In genomic region chr11:95499516-95500135, GRCh38 we compare ENCODE assay signal across 17 cellular contexts.
DNase-seq lines count a peak whose midpoint lies in the region; ATAC-seq, FAIRE-seq and TF ChIP-seq lines count a peak whose summit lies in the region.
"Had no signal": no experiment of that assay in that cellular context is flagged by ENCODE, and none has a peak within 500 bp of the region (broad histone marks: within the 10 kb centered on the region; RNA-seq: fewer than 3 reads in every experiment).

No MANE protein-coding gene starts in this region.

- TF ChIP-seq CTCF in AG04449 (IDR thresholded peaks at IDR 0.05; ENCODE audit: insufficient read depth, low read length, missing control alignments) (no peak), bronchial epithelial cell (IDR thresholded peaks at IDR 0.05; ENCODE audit: insufficient read depth, low read length, severe bottlenecking) (no peak), keratinocyte (optimal IDR thresholded peaks at IDR 0.05 in 1 of 3, IDR thresholded peaks at IDR 0.05 in 1 of 3, conservative IDR thresholded peaks at IDR 0.05 in 1 of 3; ENCODE audit: extremely low read depth in 1 of 3, insufficient read depth in 2 of 3, low read length in 3 of 3) (no peak)

- no peak overlapping the region for H3K27ac Mint-ChIP-seq in activated CD8-positive, alpha-beta T cell treated with anti-CD3 and anti-CD28 coated beads, Interleukin-2, amount 10 ng/mL, durations not matched to agents 7 days and 5 days
- H3K27ac Mint-ChIP-seq: activated CD4-positive, alpha-beta T cell treated with anti-CD3 and anti-CD28 coated beads, Interleukin-2, amount 10 ng/mL, durations not matched to agents 7 days and 5 days; activated naive CD8-positive, alpha-beta T cell; activated T-cell treated with anti-CD3 and anti-CD28 coated beads, Interleukin-2, amount 50 U/mL, for 24 hours; effector memory CD8-positive, alpha-beta T cell had no signal

- dilution Hi-C loops in keratinocyte (cut with MboI; ENCODE audit: extremely low pct_ligation_motif_present, low sequenced_read_pairs): no loop called here

- peak overlapping the region; percentile 65 for H3K27ac ChIP-seq in keratinocyte (ENCODE audit: control insufficient read depth, insufficient read depth, low read length)

- H3K4me3 Mint-ChIP-seq in activated CD8-positive, alpha-beta T cell treated with anti-CD3 and anti-CD28 coated beads, Interleukin-2, amount 10 ng/mL, durations not matched to agents 7 days and 5 days: no peak overlapping the region
- H3K4me3 Mint-ChIP-seq: activated CD4-positive, alpha-beta T cell treated with anti-CD3 and anti-CD28 coated beads, Interleukin-2, amount 10 ng/mL, durations not matched to agents 7 days and 5 days; activated naive CD8-positive, alpha-beta T cell; activated T-cell treated with anti-CD3 and anti-CD28 coated beads, Interleukin-2, amount 50 U/mL, for 24 hours; effector memory CD8-positive, alpha-beta T cell; H9 had no signal

- no peak for ATAC-seq in activated CD8-positive, alpha-beta T cell treated with anti-CD3 and anti-CD28 coated beads, Interleukin-2, amount 10 ng/mL, durations not matched to agents 7 days and 5 days
- ATAC-seq in HG02840 (IDR thresholded peaks at IDR 0.05; ENCODE audit: low FRiP score, unreplicated experiment) (no peak), HG02678 (IDR thresholded peaks at IDR 0.05; ENCODE audit: unreplicated experiment) (no peak)
- ATAC-seq: effector memory CD8-positive, alpha-beta T cell had no signal

- H3K9me1 ChIP-seq in keratinocyte (ENCODE audit: control insufficient read depth, extremely low read depth, insufficient read depth, low read length): no peaks in the 10 kb centered on the region

- FAIRE-seq in bronchial epithelial cell (lab: Jason Lieb, UNC): no peak
- FAIRE-seq in keratinocyte (lab: Jason Lieb, UNC): peak; percentile 88
- FAIRE-seq: G401.6 had no signal

- CTCF ChIA-PET in AG04449 (lab: Yijun Ruan, JAX): interaction anchor here (0.8 to 1.9 kb wide), 3 partner anchors 9 to 266 kb away, joined by 3 to 15 read pairs (median 4); no protein-coding TSS in a partner anchor
- CTCF ChIA-PET in activated CD8-positive, alpha-beta T cell treated with anti-CD3 and anti-CD28 coated beads, Interleukin-2, amount 10 ng/mL, durations not matched to agents 7 days and 5 days (lab: Charles Lee): no interaction called here

- H3K36me3 ChIP-seq in bronchial epithelial cell (ENCODE audit: control insufficient read depth, insufficient read depth, low read length) (no peaks in the 10 kb centered on the region), keratinocyte (ENCODE audit: control insufficient read depth in 2 of 2, extremely low read depth in 1 of 2, insufficient read depth in 2 of 2, low read length in 2 of 2) (no peaks in the 10 kb centered on the region)

- H3K9me3 Mint-ChIP-seq in activated CD8-positive, alpha-beta T cell treated with anti-CD3 and anti-CD28 coated beads, Interleukin-2, amount 10 ng/mL, durations not matched to agents 7 days and 5 days (ENCODE audit: insufficient read depth): no peaks in the 10 kb centered on the region
- H3K9me3 Mint-ChIP-seq: activated T-cell treated with anti-CD3 and anti-CD28 coated beads, Interleukin-2, amount 50 U/mL, for 24 hours; effector memory CD8-positive, alpha-beta T cell; H9 had no signal

- H3K27me3 Mint-ChIP-seq in activated CD8-positive, alpha-beta T cell treated with anti-CD3 and anti-CD28 coated beads, Interleukin-2, amount 10 ng/mL, durations not matched to agents 7 days and 5 days (ENCODE audit: low read depth): peaks cover 3% of the 10 kb centered on the region
- H3K27me3 Mint-ChIP-seq: activated CD4-positive, alpha-beta T cell treated with anti-CD3 and anti-CD28 coated beads, Interleukin-2, amount 10 ng/mL, durations not matched to agents 7 days and 5 days; activated naive CD8-positive, alpha-beta T cell had no signal

- H4K20me1 ChIP-seq in keratinocyte (ENCODE audit: control insufficient read depth, extremely low read depth, insufficient read depth, low read length): no peaks in the 10 kb centered on the region

- H3K4me2 ChIP-seq in keratinocyte (ENCODE audit: control insufficient read depth, extremely low read depth, insufficient read depth, low read depth, low read length): peak overlapping the region; percentile 55

- no peaks in the 10 kb centered on the region for H3K79me2 ChIP-seq in keratinocyte (ENCODE audit: control insufficient read depth, insufficient read depth, low read length)

- H3K4me1 Mint-ChIP-seq in activated CD8-positive, alpha-beta T cell treated with anti-CD3 and anti-CD28 coated beads, Interleukin-2, amount 10 ng/mL, durations not matched to agents 7 days and 5 days (ENCODE audit: low read depth): no peaks in the 10 kb centered on the region
- H3K4me1 Mint-ChIP-seq: activated CD4-positive, alpha-beta T cell treated with anti-CD3 and anti-CD28 coated beads, Interleukin-2, amount 10 ng/mL, durations not matched to agents 7 days and 5 days had no signal

- H3K27me3 ChIP-seq in bronchial epithelial cell (ENCODE audit: control insufficient read depth, insufficient read depth, low read length) (no peaks in the 10 kb centered on the region), keratinocyte (ENCODE audit: control insufficient read depth, extremely low read depth, insufficient read depth, low read length) (no peaks in the 10 kb centered on the region)

- no peak overlapping the region for H3K4me3 ChIP-seq in AG04449 (ENCODE audit: low read depth, low read length)
- no peak overlapping the region for H3K4me3 ChIP-seq in bronchial epithelial cell (ENCODE audit: low read depth, low read length)
- no peak overlapping the region for H3K4me3 ChIP-seq in keratinocyte (ENCODE audit: control insufficient read depth in 2 of 3, extremely low read depth in 1 of 3, insufficient read depth in 2 of 3, low read depth in 1 of 3, low read length in 3 of 3)

- no peaks in the 10 kb centered on the region for H3K9me3 ChIP-seq in keratinocyte (ENCODE audit: control insufficient read depth, low read depth, low read length)

- H3K9ac ChIP-seq in keratinocyte (ENCODE audit: control insufficient read depth, extremely low read depth, insufficient read depth, low read length): no peak overlapping the region

- DNase-seq in AG04449 (ENCODE audit: low read depth, low spot score) (peak; percentile 51), HCEC 1CT (peak; percentile 65), bronchial epithelial cell (ENCODE audit: low read depth) (peak; percentile 93), keratinocyte (ENCODE audit: low read depth, low spot score) (peak; percentile 91)
- DNase-seq in activated CD8-positive, alpha-beta T cell treated with anti-CD3 and anti-CD28 coated beads, Interleukin-2, amount 10 ng/mL, durations not matched to agents 7 days and 5 days: no peak
- DNase-seq in effector CD4-positive, alpha-beta T cell: no peak
- DNase-seq: activated CD4-positive, alpha-beta T cell treated with anti-CD3 and anti-CD28 coated beads, Interleukin-2, amount 10 ng/mL, durations not matched to agents 7 days and 5 days; activated T-cell treated with anti-CD3 and anti-CD28 coated beads, Interleukin-2, amount 50 U/mL, for 24 hours; effector memory CD8-positive, alpha-beta T cell; SHP77 treated with DMSO at 0.1 percent for 48 hours; stimulated activated naive CD4-positive, alpha-beta T cell treated with Interleukin-2 at 50 U/mL for 16 hours; T-helper 9 cell had no signal

- H3K4me1 ChIP-seq in keratinocyte (ENCODE audit: control insufficient read depth, extremely low read depth, insufficient read depth, low read length): peaks cover 22% of the 10 kb centered on the region

- no peaks in the 10 kb centered on the region for H3K36me3 Mint-ChIP-seq in activated CD8-positive, alpha-beta T cell treated with anti-CD3 and anti-CD28 coated beads, Interleukin-2, amount 10 ng/mL, durations not matched to agents 7 days and 5 days (ENCODE audit: low read depth)

- no peak overlapping the region for H2AFZ ChIP-seq in keratinocyte (ENCODE audit: control insufficient read depth, low read length)

- POLR2A ChIA-PET in AG04449 (lab: Yijun Ruan, JAX): interaction anchor here (1.0 to 1.6 kb wide), 4 partner anchors 13 to 268 kb away, joined by 3 to 5 read pairs (median 4); partner anchors contain the start of gene SESN3
- POLR2A ChIA-PET in activated CD8-positive, alpha-beta T cell treated with anti-CD3 and anti-CD28 coated beads, Interleukin-2, amount 10 ng/mL, durations not matched to agents 7 days and 5 days (lab: Charles Lee): no interaction called here

Comparison
In these comparisons a context has a peak if more than half of its experiments do, and no peak if none do; other contexts are left out.
1. DNase-seq: peak in AG04449 (single experiment), HCEC 1CT (single experiment), bronchial epithelial cell (single experiment) and keratinocyte (single experiment); none in activated CD8-positive, alpha-beta T cell treated with anti-CD3 and anti-CD28 coated beads, Interleukin-2, amount 10 ng/mL, durations not matched to agents 7 days and 5 days (single experiment) and effector CD4-positive, alpha-beta T cell (single experiment).